1 cellular context compared by ENCODE assay signal in the genomic region with DNA sequence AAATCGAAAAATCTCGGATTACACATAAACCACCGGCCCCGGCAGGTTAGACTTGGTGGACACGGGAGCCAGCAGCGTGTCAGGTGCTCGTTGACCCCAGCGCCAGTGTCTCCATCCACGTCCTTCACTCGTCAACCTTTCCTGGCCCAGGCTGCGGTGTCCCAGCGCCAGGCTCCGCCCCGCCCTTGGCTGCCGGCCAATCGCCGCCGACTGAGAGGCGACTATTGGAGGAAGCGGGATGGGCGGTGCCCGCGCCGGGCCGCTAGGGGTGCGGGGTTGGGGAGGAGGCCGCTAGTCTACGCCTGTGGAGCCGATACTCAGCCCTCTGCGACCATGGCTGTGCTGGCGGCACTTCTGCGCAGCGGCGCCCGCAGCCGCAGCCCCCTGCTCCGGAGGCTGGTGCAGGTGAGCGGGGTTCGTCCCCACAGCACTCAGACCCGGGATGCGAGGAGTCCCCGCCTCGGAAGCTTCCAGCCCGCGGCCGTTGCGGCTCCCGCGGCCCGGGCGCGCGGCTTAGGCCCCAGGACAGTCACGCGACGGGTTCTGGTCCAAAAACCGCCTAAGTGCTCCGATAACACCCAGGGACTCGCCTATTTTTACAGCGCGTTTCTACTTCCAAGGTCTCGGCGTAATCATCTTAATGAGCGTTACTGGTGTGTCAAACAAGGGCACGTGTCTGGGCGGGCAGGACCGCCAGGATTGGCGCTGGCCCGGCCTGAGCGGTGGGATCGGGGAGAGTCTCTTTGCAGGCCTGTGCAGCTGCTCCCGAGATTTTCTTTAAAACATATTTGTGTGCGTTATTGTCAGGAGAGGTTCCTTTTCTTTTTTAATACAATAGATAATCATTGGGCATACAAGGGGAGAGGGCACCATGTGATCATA.
TF ChIP-seq lines count a peak whose summit lies in the region.

Gene ACAT1 (plus strand): TSS at position 294 of the 882 bp plus-strand sequence. CDS start 40 bp downstream, at position 334.

TF ChIP-seq in HepG2, 621 proteins besides CTCF, POLR2A, EP300 and RAD21 (continued from another document and continues in another):
- TF ChIP-seq CREB1 (IDR thresholded peaks at IDR 0.05) (0 out of 2 replicates have a peak, but pooled peaks have one; percentile 11), CREB1 (CRISPR knock-in tag; IDR thresholded peaks at IDR 0.05) (peak; percentile 37; the same call in 1 of the 2 replicates), ELF1 (CRISPR knock-in tag; IDR thresholded peaks at IDR 0.05) (no peak), SMAD3 (CRISPR knock-in tag; IDR thresholded peaks at IDR 0.05) (no peak), FLYWCH1 (CRISPR knock-in tag; IDR thresholded peaks at IDR 0.05) (no peak), SATB2 (CRISPR knock-in tag; IDR thresholded peaks at IDR 0.05) (no peak), SP4 (CRISPR knock-in tag; IDR thresholded peaks at IDR 0.05) (peak; percentile 71; the same call in 1 of the 2 replicates), HHEX (CRISPR knock-in tag; IDR thresholded peaks at IDR 0.05) (no peak), ZMYM3 (CRISPR knock-in tag; IDR thresholded peaks at IDR 0.05) (no peak), PHF5A (CRISPR knock-in tag; IDR thresholded peaks at IDR 0.05; ENCODE audit: low read depth, unreplicated experiment) (no peak), PAXIP1 (CRISPR knock-in tag; conservative IDR thresholded peaks at IDR 0.05) (peak; percentile 20; the same call in 1 of the 2 replicates), THAP7 (CRISPR knock-in tag; IDR thresholded peaks at IDR 0.05) (0 out of 2 replicates have a peak, but pooled peaks have one; percentile 78), TARDBP (CRISPR knock-in tag; IDR thresholded peaks at IDR 0.05) (no peak), LRRFIP1 (CRISPR knock-in tag; conservative IDR thresholded peaks at IDR 0.05) (no peak), PTBP1 (IDR thresholded peaks at IDR 0.05; ENCODE audit: low read depth, low read length, poor library complexity, severe bottlenecking) (no peak), PRMT3 (CRISPR knock-in tag; IDR thresholded peaks at IDR 0.05; ENCODE audit: borderline replicate concordance, low read depth) (no peak), MIXL1 (CRISPR knock-in tag; IDR thresholded peaks at IDR 0.05) (no peak), ARHGAP35 (CRISPR knock-in tag; IDR thresholded peaks at IDR 0.05; ENCODE audit: borderline replicate concordance) (peak; percentile 87), NFE2L1 (CRISPR knock-in tag; IDR thresholded peaks at IDR 0.05; ENCODE audit: borderline replicate concordance) (no peak), FOXP1 (IDR thresholded peaks at IDR 0.05) (no peak), FOXP1 (CRISPR knock-in tag; IDR thresholded peaks at IDR 0.05) (no peak), ZFP1 (CRISPR knock-in tag; IDR thresholded peaks at IDR 0.05) (no peak), KMT2B (CRISPR knock-in tag; IDR thresholded peaks at IDR 0.05) (peak; percentile 48; the same call in 1 of the 2 replicates), KDM3A (CRISPR knock-in tag; IDR thresholded peaks at IDR 0.05; ENCODE audit: low read depth) (peak; percentile 83; the same call in 1 of the 2 replicates), ZNF639 (CRISPR knock-in tag; conservative IDR thresholded peaks at IDR 0.05) (no peak; the same call in 1 of the 2 replicates), PPARG (CRISPR knock-in tag; conservative IDR thresholded peaks at IDR 0.05) (peak; percentile 39; the same call in 1 of the 2 replicates), ZNF749 (CRISPR knock-in tag; IDR thresholded peaks at IDR 0.05; ENCODE audit: borderline replicate concordance) (no peak; the same call in 1 of the 2 replicates), MEIS2 (CRISPR knock-in tag; IDR thresholded peaks at IDR 0.05) (no peak), GLI4 (CRISPR knock-in tag; IDR thresholded peaks at IDR 0.05; ENCODE audit: borderline replicate concordance) (no peak; the same call in 1 of the 2 replicates), ZNF18 (CRISPR knock-in tag; IDR thresholded peaks at IDR 0.05; ENCODE audit: insufficient replicate concordance) (peak; percentile 66)
- TF ChIP-seq, protein P1, sequence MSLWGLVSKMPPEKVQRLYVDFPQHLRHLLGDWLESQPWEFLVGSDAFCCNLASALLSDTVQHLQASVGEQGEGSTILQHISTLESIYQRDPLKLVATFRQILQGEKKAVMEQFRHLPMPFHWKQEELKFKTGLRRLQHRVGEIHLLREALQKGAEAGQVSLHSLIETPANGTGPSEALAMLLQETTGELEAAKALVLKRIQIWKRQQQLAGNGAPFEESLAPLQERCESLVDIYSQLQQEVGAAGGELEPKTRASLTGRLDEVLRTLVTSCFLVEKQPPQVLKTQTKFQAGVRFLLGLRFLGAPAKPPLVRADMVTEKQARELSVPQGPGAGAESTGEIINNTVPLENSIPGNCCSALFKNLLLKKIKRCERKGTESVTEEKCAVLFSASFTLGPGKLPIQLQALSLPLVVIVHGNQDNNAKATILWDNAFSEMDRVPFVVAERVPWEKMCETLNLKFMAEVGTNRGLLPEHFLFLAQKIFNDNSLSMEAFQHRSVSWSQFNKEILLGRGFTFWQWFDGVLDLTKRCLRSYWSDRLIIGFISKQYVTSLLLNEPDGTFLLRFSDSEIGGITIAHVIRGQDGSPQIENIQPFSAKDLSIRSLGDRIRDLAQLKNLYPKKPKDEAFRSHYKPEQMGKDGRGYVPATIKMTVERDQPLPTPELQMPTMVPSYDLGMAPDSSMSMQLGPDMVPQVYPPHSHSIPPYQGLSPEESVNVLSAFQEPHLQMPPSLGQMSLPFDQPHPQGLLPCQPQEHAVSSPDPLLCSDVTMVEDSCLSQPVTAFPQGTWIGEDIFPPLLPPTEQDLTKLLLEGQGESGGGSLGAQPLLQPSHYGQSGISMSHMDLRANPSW (CRISPR knock-in tag; IDR thresholded peaks at IDR 0.05; ENCODE audit: borderline replicate concordance), result no peak
- TF ChIP-seq, protein P2, sequence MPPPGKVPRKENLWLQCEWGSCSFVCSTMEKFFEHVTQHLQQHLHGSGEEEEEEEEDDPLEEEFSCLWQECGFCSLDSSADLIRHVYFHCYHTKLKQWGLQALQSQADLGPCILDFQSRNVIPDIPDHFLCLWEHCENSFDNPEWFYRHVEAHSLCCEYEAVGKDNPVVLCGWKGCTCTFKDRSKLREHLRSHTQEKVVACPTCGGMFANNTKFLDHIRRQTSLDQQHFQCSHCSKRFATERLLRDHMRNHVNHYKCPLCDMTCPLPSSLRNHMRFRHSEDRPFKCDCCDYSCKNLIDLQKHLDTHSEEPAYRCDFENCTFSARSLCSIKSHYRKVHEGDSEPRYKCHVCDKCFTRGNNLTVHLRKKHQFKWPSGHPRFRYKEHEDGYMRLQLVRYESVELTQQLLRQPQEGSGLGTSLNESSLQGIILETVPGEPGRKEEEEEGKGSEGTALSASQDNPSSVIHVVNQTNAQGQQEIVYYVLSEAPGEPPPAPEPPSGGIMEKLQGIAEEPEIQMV (CRISPR knock-in tag; IDR thresholded peaks at IDR 0.05; ENCODE audit: low read depth), result no peak
- TF ChIP-seq, protein P3, sequence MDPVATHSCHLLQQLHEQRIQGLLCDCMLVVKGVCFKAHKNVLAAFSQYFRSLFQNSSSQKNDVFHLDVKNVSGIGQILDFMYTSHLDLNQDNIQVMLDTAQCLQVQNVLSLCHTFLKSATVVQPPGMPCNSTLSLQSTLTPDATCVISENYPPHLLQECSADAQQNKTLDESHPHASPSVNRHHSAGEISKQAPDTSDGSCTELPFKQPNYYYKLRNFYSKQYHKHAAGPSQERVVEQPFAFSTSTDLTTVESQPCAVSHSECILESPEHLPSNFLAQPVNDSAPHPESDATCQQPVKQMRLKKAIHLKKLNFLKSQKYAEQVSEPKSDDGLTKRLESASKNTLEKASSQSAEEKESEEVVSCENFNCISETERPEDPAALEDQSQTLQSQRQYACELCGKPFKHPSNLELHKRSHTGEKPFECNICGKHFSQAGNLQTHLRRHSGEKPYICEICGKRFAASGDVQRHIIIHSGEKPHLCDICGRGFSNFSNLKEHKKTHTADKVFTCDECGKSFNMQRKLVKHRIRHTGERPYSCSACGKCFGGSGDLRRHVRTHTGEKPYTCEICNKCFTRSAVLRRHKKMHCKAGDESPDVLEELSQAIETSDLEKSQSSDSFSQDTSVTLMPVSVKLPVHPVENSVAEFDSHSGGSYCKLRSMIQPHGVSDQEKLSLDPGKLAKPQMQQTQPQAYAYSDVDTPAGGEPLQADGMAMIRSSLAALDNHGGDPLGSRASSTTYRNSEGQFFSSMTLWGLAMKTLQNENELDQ (CRISPR knock-in tag; IDR thresholded peaks at IDR 0.05; ENCODE audit: borderline replicate concordance), result no peak
- TF ChIP-seq, protein P4, sequence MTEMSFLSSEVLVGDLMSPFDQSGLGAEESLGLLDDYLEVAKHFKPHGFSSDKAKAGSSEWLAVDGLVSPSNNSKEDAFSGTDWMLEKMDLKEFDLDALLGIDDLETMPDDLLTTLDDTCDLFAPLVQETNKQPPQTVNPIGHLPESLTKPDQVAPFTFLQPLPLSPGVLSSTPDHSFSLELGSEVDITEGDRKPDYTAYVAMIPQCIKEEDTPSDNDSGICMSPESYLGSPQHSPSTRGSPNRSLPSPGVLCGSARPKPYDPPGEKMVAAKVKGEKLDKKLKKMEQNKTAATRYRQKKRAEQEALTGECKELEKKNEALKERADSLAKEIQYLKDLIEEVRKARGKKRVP (CRISPR knock-in tag; IDR thresholded peaks at IDR 0.05), result no peak
- TF ChIP-seq, protein P5, sequence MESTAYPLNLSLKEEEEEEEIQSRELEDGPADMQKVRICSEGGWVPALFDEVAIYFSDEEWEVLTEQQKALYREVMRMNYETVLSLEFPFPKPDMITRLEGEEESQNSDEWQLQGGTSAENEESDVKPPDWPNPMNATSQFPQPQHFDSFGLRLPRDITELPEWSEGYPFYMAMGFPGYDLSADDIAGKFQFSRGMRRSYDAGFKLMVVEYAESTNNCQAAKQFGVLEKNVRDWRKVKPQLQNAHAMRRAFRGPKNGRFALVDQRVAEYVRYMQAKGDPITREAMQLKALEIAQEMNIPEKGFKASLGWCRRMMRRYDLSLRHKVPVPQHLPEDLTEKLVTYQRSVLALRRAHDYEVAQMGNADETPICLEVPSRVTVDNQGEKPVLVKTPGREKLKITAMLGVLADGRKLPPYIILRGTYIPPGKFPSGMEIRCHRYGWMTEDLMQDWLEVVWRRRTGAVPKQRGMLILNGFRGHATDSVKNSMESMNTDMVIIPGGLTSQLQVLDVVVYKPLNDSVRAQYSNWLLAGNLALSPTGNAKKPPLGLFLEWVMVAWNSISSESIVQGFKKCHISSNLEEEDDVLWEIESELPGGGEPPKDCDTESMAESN (CRISPR knock-in tag; conservative IDR thresholded peaks at IDR 0.05), result peak; percentile 49; the same call in 1 of the 2 replicates
